Comparison of ENCODE assay signal across 10 cellular contexts in the genomic region with DNA sequence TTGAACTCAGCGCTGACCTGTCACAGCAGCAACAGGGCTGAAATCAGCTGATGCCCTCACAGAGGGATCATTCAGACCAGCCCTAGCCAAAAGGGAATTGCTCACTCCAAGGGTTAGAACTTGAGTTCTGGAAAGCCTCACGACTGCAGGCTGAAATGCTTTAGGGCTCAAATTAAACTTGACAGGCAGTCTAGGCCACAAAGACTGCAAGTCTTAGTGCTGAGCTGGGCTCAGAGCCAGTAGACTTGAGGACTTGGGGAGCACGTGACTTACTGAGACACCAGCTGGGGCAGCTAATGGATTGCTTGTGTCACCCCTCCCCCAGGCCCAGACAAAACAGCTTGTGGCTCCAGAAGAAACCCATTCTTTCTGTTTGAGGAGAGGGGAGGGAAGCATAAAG.
DNase-seq lines count a peak whose midpoint lies in the region; ATAC-seq, FAIRE-seq and TF ChIP-seq lines count a peak whose summit lies in the region.
"Had no signal": no experiment of that assay in that cellular context is flagged by ENCODE, and none has a peak within 500 bp of the region (broad histone marks: within the 10 kb centered on the region; RNA-seq: fewer than 3 reads in every experiment).

No MANE protein-coding gene starts in this region.

- DNase-seq in Right ventricle myocardium superior: peak; percentile 39
- DNase-seq in cardiac septum (ENCODE audit: low spot score): no peak
- DNase-seq in choroid plexus epithelial cell (ENCODE audit: low read depth): peak; percentile 81
- DNase-seq in left colon: peak; percentile 18 to 39
- DNase-seq in urothelium cell line (ENCODE audit: low spot score): peak; percentile 0
- no peak for DNase-seq in esophagus muscularis mucosa (ENCODE audit: extremely low spot score)
- DNase-seq in T-helper 2 cell: no peak
- no peak for DNase-seq in NOMO-1 treated with dmso at 0.1 percent for 144 hours (lab: John Stamatoyannopoulos, UW; ENCODE audit: unreplicated experiment)
- DNase-seq: activated CD4-positive, alpha-beta T cell treated with anti-CD3 and anti-CD28 coated beads, Interleukin-2, amount 50 U/mL, for 1 hour had no signal

- H3K36me3 ChIP-seq in esophagus muscularis mucosa: no peaks in the 10 kb centered on the region

- no peaks in the 10 kb centered on the region for H3K9me3 ChIP-seq in esophagus muscularis mucosa

- WGBS in esophagus muscularis mucosa: 38% methylated on average over 2 of the region's 3 CpGs

- no peak for TF ChIP-seq EP300 in esophagus muscularis mucosa (IDR thresholded peaks at IDR 0.05)

- TF ChIP-seq POLR2A in esophagus muscularis mucosa (IDR thresholded peaks at IDR 0.05; ENCODE audit: low read depth): no peak

- H3K27me3 ChIP-seq in esophagus muscularis mucosa: no peaks in the 10 kb centered on the region

- no peak for TF ChIP-seq CTCF in choroid plexus epithelial cell (conservative IDR thresholded peaks at IDR 0.05; ENCODE audit: low read depth, low read length)
- no peak for TF ChIP-seq CTCF in esophagus muscularis mucosa (IDR thresholded peaks at IDR 0.05)

- no peak for FAIRE-seq in urothelium cell line (lab: Jason Lieb, UNC)
- FAIRE-seq: RCC 7860 had no signal

- intact Hi-C loops in Right ventricle myocardium superior (cut with DNase I): no loop called here
- intact Hi-C loops in cardiac septum (cut with DNase I): no loop called here
- intact Hi-C loops in left colon (cut with DNase I, micrococcal nuclease): no loop called here
- intact Hi-C loops in esophagus muscularis mucosa (cut with DNase I): no loop called here

- H3K4me3 ChIP-seq in choroid plexus epithelial cell (ENCODE audit: low read depth, low read length): no peak overlapping the region
- no peak overlapping the region for H3K4me3 ChIP-seq in esophagus muscularis mucosa

- peak; percentile 48 for ATAC-seq in Right ventricle myocardium superior (ENCODE audit: poor library complexity)
- no peak for ATAC-seq in left colon

- H3K4me1 ChIP-seq in esophagus muscularis mucosa: no peaks in the 10 kb centered on the region

- H3K27ac ChIP-seq in esophagus muscularis mucosa (replicated peaks in 1 of 4): no peak overlapping the region

Comparison
In these comparisons a context has a peak if more than half of its experiments do, and no peak if none do; other contexts are left out.
1. DNase-seq: peak in Right ventricle myocardium superior (single experiment), choroid plexus epithelial cell (single experiment), left colon (2 of 2) and urothelium cell line (single experiment); none in cardiac septum (single experiment), esophagus muscularis mucosa (single experiment), T-helper 2 cell (0 of 5) and NOMO-1 treated with dmso at 0.1 percent for 144 hours (single experiment).